11 cellular contexts compared by ENCODE assay signal in the genomic region with DNA sequence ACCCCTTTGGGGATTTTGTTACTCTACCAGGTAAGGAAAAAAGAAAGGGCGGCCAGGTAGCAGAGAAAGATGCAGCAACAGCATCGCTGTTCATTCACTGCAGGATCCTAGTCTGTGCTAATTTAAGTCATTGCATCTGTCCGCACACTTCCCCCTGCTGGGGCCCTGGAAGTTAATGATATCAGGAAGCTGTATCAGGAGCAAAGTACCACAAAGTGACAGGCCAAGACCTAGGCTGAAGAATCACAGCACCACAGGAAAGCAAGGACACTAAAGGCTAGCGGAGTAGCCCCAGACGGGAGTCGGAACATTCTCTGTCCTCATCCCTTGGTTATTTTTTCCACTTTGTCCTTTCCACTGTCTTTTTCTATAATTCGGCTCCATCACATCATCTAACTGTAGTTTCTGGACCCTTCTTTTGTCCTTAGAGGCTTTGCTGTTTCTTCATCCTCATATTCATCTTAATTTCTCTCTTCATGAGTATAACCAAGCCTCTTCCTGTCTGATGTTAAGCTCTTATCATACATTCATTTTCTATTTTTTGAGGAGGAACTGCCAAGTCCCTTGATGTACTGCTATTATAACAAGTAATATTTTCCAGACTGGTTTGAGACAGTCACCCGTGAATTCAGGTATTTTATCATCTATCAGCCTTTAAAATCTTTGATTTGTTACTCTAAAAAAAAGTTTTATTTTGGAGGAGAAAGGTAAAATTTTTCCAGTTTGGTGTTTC. TPM values are rescaled to one million over a fixed set of nuclear protein-coding genes. Genes with fewer than 3 reads are reported as not detected.
DNase-seq lines count a peak whose midpoint lies in the region; ATAC-seq lines count a peak whose summit lies in the region.
"Had no signal": no experiment of that assay in that cellular context is flagged by ENCODE, and none has a peak within 500 bp of the region (broad histone marks: within the 10 kb centered on the region; RNA-seq: fewer than 3 reads in every experiment).

No MANE protein-coding gene starts in this region.

- ATAC-seq in stimulated activated effector memory CD8-positive, alpha-beta T cell treated with anti-CD3 and anti-CD28 coated beads, Interleukin-12 subunit alpha, Interleukin-12 subunit beta, amount 100 ng/mL, for 72 hours, result no peak
- no peak for ATAC-seq in HG03565 (IDR thresholded peaks at IDR 0.05; ENCODE audit: unreplicated experiment)

- no peaks in the 10 kb centered on the region for H3K9me3 Mint-ChIP-seq in stimulated activated effector memory CD8-positive, alpha-beta T cell treated with anti-CD3 and anti-CD28 coated beads, Interleukin-12 subunit alpha, Interleukin-12 subunit beta, amount 100 ng/mL, for 72 hours
- H3K9me3 Mint-ChIP-seq: activated B cell treated with CpG ODN at 0.5 μM for 24 hours had no signal

- peak; percentile 31 for DNase-seq in NCI-H510A treated with DMSO at 0.1 percent for 48 hours (lab: John Stamatoyannopoulos, UW)
- DNase-seq in NCI-H510A (lab: John Stamatoyannopoulos, UW), result no peak
- DNase-seq in UCSD-AML1 (lab: John Stamatoyannopoulos, UW; ENCODE audit: unreplicated experiment), result peak; percentile 23
- peak; percentile 32 for DNase-seq in left kidney (ENCODE audit: low read depth, low spot score)
- DNase-seq in stimulated activated effector memory CD8-positive, alpha-beta T cell treated with anti-CD3 and anti-CD28 coated beads, Interleukin-12 subunit alpha, Interleukin-12 subunit beta, amount 100 ng/mL, for 72 hours (ENCODE audit: low spot score in 2 of 2), result no peak
- DNase-seq in posterior vena cava (ENCODE audit: low spot score), result no peak
- DNase-seq in NCI-H446 treated with DMSO at 0.1 percent for 48 hours (lab: John Stamatoyannopoulos, UW), result no peak
- DNase-seq: activated B cell treated with CpG ODN at 0.5 μM for 24 hours, HCEC 1CT, nucleus accumbens had no signal

- peaks cover 8% of the 10 kb centered on the region for H3K4me1 Mint-ChIP-seq in stimulated activated effector memory CD8-positive, alpha-beta T cell treated with anti-CD3 and anti-CD28 coated beads, Interleukin-12 subunit alpha, Interleukin-12 subunit beta, amount 100 ng/mL, for 72 hours
- H3K4me1 Mint-ChIP-seq: activated B cell treated with CpG ODN at 0.5 μM for 24 hours had no signal

- intact Hi-C loops in posterior vena cava (cut with DNase I), result no loop called here

- no peak overlapping the region for H3K4me3 Mint-ChIP-seq in stimulated activated effector memory CD8-positive, alpha-beta T cell treated with anti-CD3 and anti-CD28 coated beads, Interleukin-12 subunit alpha, Interleukin-12 subunit beta, amount 100 ng/mL, for 72 hours
- H3K4me3 Mint-ChIP-seq: activated B cell treated with CpG ODN at 0.5 μM for 24 hours had no signal

- peaks cover 22% of the 10 kb centered on the region for H3K36me3 Mint-ChIP-seq in stimulated activated effector memory CD8-positive, alpha-beta T cell treated with anti-CD3 and anti-CD28 coated beads, Interleukin-12 subunit alpha, Interleukin-12 subunit beta, amount 100 ng/mL, for 72 hours

- peak overlapping the region; percentile 72 for H3K27ac Mint-ChIP-seq in stimulated activated effector memory CD8-positive, alpha-beta T cell treated with anti-CD3 and anti-CD28 coated beads, Interleukin-12 subunit alpha, Interleukin-12 subunit beta, amount 100 ng/mL, for 72 hours
- H3K27ac Mint-ChIP-seq: activated B cell treated with CpG ODN at 0.5 μM for 24 hours had no signal

RNA-seq across cellular contexts. Expression of a gene that starts 28.4 kb away (rescaled TPM):
- total RNA-seq in posterior vena cava, result 10 to 100 TPM; 14.8 to 19.5 TPM

Comparison
In these comparisons a context has a peak if more than half of its experiments do, and no peak if none do; other contexts are left out.
1. DNase-seq: peak in NCI-H510A treated with DMSO at 0.1 percent for 48 hours (single experiment), UCSD-AML1 (single experiment) and left kidney (single experiment); none in NCI-H510A (single experiment), stimulated activated effector memory CD8-positive, alpha-beta T cell treated with anti-CD3 and anti-CD28 coated beads, Interleukin-12 subunit alpha, Interleukin-12 subunit beta, amount 100 ng/mL, for 72 hours (0 of 2), posterior vena cava (single experiment) and NCI-H446 treated with DMSO at 0.1 percent for 48 hours (single experiment).